In genomic region chr15:70430029-70430428, GRCh38 we compare ENCODE assay signal across 14 cellular contexts.
DNase-seq lines count a peak whose midpoint lies in the region; FAIRE-seq and TF ChIP-seq lines count a peak whose summit lies in the region.
"Had no signal": no experiment of that assay in that cellular context is flagged by ENCODE, and none has a peak within 500 bp of the region (broad histone marks: within the 10 kb centered on the region; RNA-seq: fewer than 3 reads in every experiment).

No MANE protein-coding gene starts in this region.

- H3K4me1 Mint-ChIP-seq in HFFc6 (ENCODE audit: low read depth), result peaks cover 7% of the 10 kb centered on the region

- H3K9me3 ChIP-seq in A673 (ENCODE audit: low read depth, low read length, poor library complexity, severe bottlenecking), result no peaks in the 10 kb centered on the region
- H3K9me3 ChIP-seq: adrenal gland had no signal

- peaks cover 40% of the 10 kb centered on the region for H3K27me3 Mint-ChIP-seq in HFFc6 (ENCODE audit: insufficient read depth)

- no peak overlapping the region for H3K27ac ChIP-seq in A673 (ENCODE audit: low read depth, low read length, poor library complexity, severe bottlenecking)
- H3K27ac ChIP-seq: adrenal gland had no signal

- H3K4me3 ChIP-seq in fibroblast of the aortic adventitia (ENCODE audit: low read depth, low read length) (no peak overlapping the region), A673 (ENCODE audit: low read depth, low read length, poor library complexity, severe bottlenecking) (no peak overlapping the region)
- H3K4me3 ChIP-seq: adrenal gland had no signal

- H3K36me3 ChIP-seq in A673 (ENCODE audit: insufficient read depth, low read length, poor library complexity, severe bottlenecking), result no peaks in the 10 kb centered on the region
- H3K36me3 ChIP-seq: adrenal gland had no signal

- no peaks in the 10 kb centered on the region for H3K9me3 Mint-ChIP-seq in HFFc6

- H3K27me3 ChIP-seq in A673 (replicated peaks; ENCODE audit: insufficient read depth, low read depth, low read length, poor library complexity), result no peaks in the 10 kb centered on the region
- H3K27me3 ChIP-seq: adrenal gland had no signal

- intact Hi-C loops in A673 (cut with micrococcal nuclease; ENCODE audit: unreplicated experiment), result no loop called here

- DNase-seq in A172 (ENCODE audit: low spot score) (peak; percentile 8), HFFc6 (peak; percentile 12), RCC 7860 (ENCODE audit: low spot score) (peak; percentile 10), fibroblast of the aortic adventitia (ENCODE audit: low read depth) (peak; percentile 98), SKM-1 (lab: John Stamatoyannopoulos, UW; ENCODE audit: unreplicated experiment) (no peak), DMS79 (lab: John Stamatoyannopoulos, UW) (no peak), A673 (ENCODE audit: low spot score) (no peak), frontal cortex (ENCODE audit: low spot score in 2 of 2) (no peak)
- DNase-seq: adrenal gland, cortex of kidney, NCI-H1417 treated with DMSO at 0.1 percent for 48 hours, NCI-H446 treated with DMSO at 0.1 percent for 48 hours, posterior cingulate gyrus had no signal

- no peak overlapping the region for H3K4me3 Mint-ChIP-seq in HFFc6
- H3K4me3 Mint-ChIP-seq: T-helper 1 cell treated with Interleukin-12 subunit alpha and Interleukin-12 subunit beta and Interleukin-4 antibody, amounts not matched to agents 30 μg/mL and 1 μg/mL, for 36 hours had no signal

- BruUV-seq in A673 (replicated peaks; lab: Mats Ljungman, UMichigan), result no TSS peak

- H3K27ac Mint-ChIP-seq in HFFc6, result no peak overlapping the region
- H3K27ac Mint-ChIP-seq: T-helper 1 cell treated with Interleukin-12 subunit alpha and Interleukin-12 subunit beta and Interleukin-4 antibody, amounts not matched to agents 30 μg/mL and 1 μg/mL, for 36 hours had no signal

- TF ChIP-seq CTCF in HFFc6 (IDR thresholded peaks at IDR 0.05), result no peak
- no peak for TF ChIP-seq CTCF in fibroblast of the aortic adventitia (IDR thresholded peaks at IDR 0.05; ENCODE audit: insufficient read depth, low read length)
- TF ChIP-seq CTCF in A673 (conservative IDR thresholded peaks at IDR 0.05; ENCODE audit: low read depth, low read length), result no peak

- no peaks in the 10 kb centered on the region for H3K4me1 ChIP-seq in A673 (ENCODE audit: insufficient read depth, low read length, poor library complexity, severe bottlenecking)
- H3K4me1 ChIP-seq: adrenal gland had no signal

- POLR2A ChIA-PET in A673 (lab: Charles Lee; ENCODE audit: low non-redundant PET), result no interaction called here

- FAIRE-seq in RCC 7860 (lab: Jason Lieb, UNC) (no peak), frontal cortex (lab: Jason Lieb, UNC) (no peak)

- CTCF ChIA-PET in A673 (lab: Charles Lee), result no interaction called here

- H3K36me3 Mint-ChIP-seq in HFFc6 (ENCODE audit: low read depth), result no peaks in the 10 kb centered on the region

Comparison
In these comparisons a context has a peak if more than half of its experiments do, and no peak if none do; other contexts are left out.
1. DNase-seq: peak in A172 (single experiment), HFFc6 (single experiment), RCC 7860 (single experiment) and fibroblast of the aortic adventitia (single experiment); none in SKM-1 (single experiment), DMS79 (single experiment), A673 (single experiment) and frontal cortex (0 of 2).